10 cellular contexts compared by ENCODE assay signal in genomic region chr7:130989006-130989795, GRCh38.
DNase-seq lines count a peak whose midpoint lies in the region; ATAC-seq and TF ChIP-seq lines count a peak whose summit lies in the region.
"Had no signal": no experiment of that assay in that cellular context is flagged by ENCODE, and none has a peak within 500 bp of the region (broad histone marks: within the 10 kb centered on the region; RNA-seq: fewer than 3 reads in every experiment).

No MANE protein-coding gene starts in this region.

- H3K9me3 ChIP-seq in mammary epithelial cell (replicated peaks; ENCODE audit: insufficient read depth, low read length) (no peaks in the 10 kb centered on the region), PC-3 (ENCODE audit: low read length) (no peaks in the 10 kb centered on the region)

- 95% methylated on average over 2 of the region's 2 CpGs for WGBS in mammary epithelial cell (ENCODE audit: low coverage, missing lambda C conversion rate)

- CTCF ChIA-PET in MCF 10A (lab: Yijun Ruan, JAX) = interaction anchor here (0.5 to 3.7 kb wide), 17 partner anchors 7 to 158 kb away, joined by 3 to 23 read pairs (median 3); no protein-coding TSS in a partner anchor
- CTCF ChIA-PET in mammary epithelial cell (lab: Charles Lee; ENCODE audit: low non-redundant PET) = no interaction called here
- CTCF ChIA-PET in PC-3 (lab: Charles Lee) = no interaction called here
- CTCF ChIA-PET in RWPE1 (lab: Yijun Ruan, JAX) = interaction anchor here (0.6 kb wide), 1 partner anchor 307 kb away, joined by 4 read pairs; no protein-coding TSS in a partner anchor

- H3K4me2 ChIP-seq in mammary epithelial cell (ENCODE audit: insufficient read depth, low read depth, low read length) (no peak overlapping the region), PC-3 (ENCODE audit: low read length) (no peak overlapping the region)

- H3K27ac ChIP-seq in mammary epithelial cell (ENCODE audit: insufficient read depth, low read depth, low read length) = no peak overlapping the region
- H3K27ac ChIP-seq in PC-3 (ENCODE audit: low read length) = no peak overlapping the region
- H3K27ac ChIP-seq in RWPE1 = no peak overlapping the region

- no peaks in the 10 kb centered on the region for H3F3A ChIP-seq in PC-3 (ENCODE audit: low read length, unreplicated experiment)

- DNase-seq in MCF 10A (ENCODE audit: unreplicated experiment) (no peak), mammary epithelial cell (no peak), type B pancreatic cell (ENCODE audit: extremely low spot score, unreplicated experiment) (no peak), PC-3 (no peak), RWPE1 (ENCODE audit: low spot score) (no peak), NCI-H524 treated with DMSO at 0.1 percent for 48 hours (lab: John Stamatoyannopoulos, UW) (no peak)
- no peak for DNase-seq in naive thymus-derived CD8-positive, alpha-beta T cell
- DNase-seq: right cardiac atrium had no signal

- no peak overlapping the region for H3K4me3 ChIP-seq in mammary epithelial cell (replicated peaks in 1 of 3; ENCODE audit: insufficient read depth in 1 of 3, low read depth in 2 of 3, low read length in 3 of 3)
- no peak overlapping the region for H3K4me3 ChIP-seq in PC-3 (ENCODE audit: low read length)
- H3K4me3 ChIP-seq: lung had no signal

- H3K27ac Mint-ChIP-seq in MCF 10A (ENCODE audit: low read depth, unreplicated experiment) (peak overlapping the region; percentile 76), brain (peak overlapping the region in 3 of 5 experiments; percentile 2 to 62 (median 5)), type B pancreatic cell (peak overlapping the region; percentile 3)
- peak overlapping the region in 8 of 10 donors; percentile 84 to 96 (median 90) for H3K27ac Mint-ChIP-seq in naive thymus-derived CD8-positive, alpha-beta T cell

- H3K9ac ChIP-seq in mammary epithelial cell (ENCODE audit: insufficient read depth, low read length) = no peak overlapping the region
- no peak overlapping the region for H3K9ac ChIP-seq in PC-3 (ENCODE audit: low read length)

- no peaks in the 10 kb centered on the region for H3K27me3 ChIP-seq in mammary epithelial cell (ENCODE audit: insufficient read depth, low read length)
- H3K27me3 ChIP-seq in PC-3 (ENCODE audit: low read length) = no peaks in the 10 kb centered on the region

- in situ Hi-C loops in mammary epithelial cell (cut with MboI; ENCODE audit: low sequenced_read_pairs in 2 of 2) = no loop called here

- peak in 1 of 2 donors; percentile 16 for ATAC-seq in naive thymus-derived CD8-positive, alpha-beta T cell
- ATAC-seq in PC-3 = no peak
- ATAC-seq: right cardiac atrium had no signal

- dilution Hi-C loops in mammary epithelial cell (cut with HindIII; ENCODE audit: low sequenced_read_pairs) = no loop called here

- peaks cover 50% of the 10 kb centered on the region for H3K4me1 Mint-ChIP-seq in MCF 10A (ENCODE audit: insufficient read depth, unreplicated experiment)
- peaks cover 34% of the 10 kb centered on the region for H3K4me1 Mint-ChIP-seq in brain
- peaks cover 47 to 92% (median 83%) of the 10 kb centered on the region in 4 donors for H3K4me1 Mint-ChIP-seq in naive thymus-derived CD8-positive, alpha-beta T cell
- peaks cover 16% of the 10 kb centered on the region for H3K4me1 Mint-ChIP-seq in type B pancreatic cell (ENCODE audit: unreplicated experiment)

- no peaks in the 10 kb centered on the region for H4K20me1 ChIP-seq in mammary epithelial cell (ENCODE audit: insufficient read depth, low read length)
- no peaks in the 10 kb centered on the region for H4K20me1 ChIP-seq in PC-3 (ENCODE audit: low read length)

- BruUV-seq in MCF 10A (replicated peaks; lab: Mats Ljungman, UMichigan) (no TSS peak), mammary epithelial cell (replicated peaks; lab: Mats Ljungman, UMichigan) (no TSS peak), PC-3 (replicated peaks; lab: Mats Ljungman, UMichigan) (no TSS peak)

- no peaks in the 10 kb centered on the region for H3K9me2 ChIP-seq in PC-3 (replicated peaks; ENCODE audit: low read length)

- H3K4me1 ChIP-seq in mammary epithelial cell (ENCODE audit: insufficient read depth, low read length) = peaks cover 29% of the 10 kb centered on the region
- H3K4me1 ChIP-seq in PC-3 (ENCODE audit: insufficient read depth, low read length) = no peaks in the 10 kb centered on the region; the same call in 1 of the 2 replicates

- H3K36me3 ChIP-seq in mammary epithelial cell (ENCODE audit: insufficient read depth, low read length) = no peaks in the 10 kb centered on the region
- H3K36me3 ChIP-seq in PC-3 (ENCODE audit: low read depth, low read length) = no peaks in the 10 kb centered on the region

- H3K36me3 Mint-ChIP-seq in MCF 10A (ENCODE audit: insufficient read depth, unreplicated experiment) (peaks cover 51% of the 10 kb centered on the region), brain (no peaks in the 10 kb centered on the region), type B pancreatic cell (no peaks in the 10 kb centered on the region)
- H3K36me3 Mint-ChIP-seq in naive thymus-derived CD8-positive, alpha-beta T cell = peaks cover 0 to 43% (median 2%) of the 10 kb centered on the region in 3 donors

- POLR2A ChIA-PET in MCF 10A (lab: Yijun Ruan, JAX) (interaction anchor here (0.8 to 1.5 kb wide), 8 partner anchors 8 to 87 kb away, joined by 3 to 5 read pairs (median 4); no protein-coding TSS in a partner anchor), PC-3 (lab: Charles Lee; ENCODE audit: unreplicated experiment) (interaction anchor here (0.7 kb wide), 2 partner anchors 183 to 359 kb away, joined by 4 to 7 read pairs; no protein-coding TSS in a partner anchor), RWPE1 (lab: Yijun Ruan, JAX; ENCODE audit: low non-redundant PET) (no interaction called here)
- POLR2A ChIA-PET in naive thymus-derived CD8-positive, alpha-beta T cell (lab: Charles Lee) = no interaction called here

- H2AFZ ChIP-seq in mammary epithelial cell (ENCODE audit: low read depth, low read length) (no peak overlapping the region), PC-3 (ENCODE audit: low read length) (no peak overlapping the region)

- TF ChIP-seq CTCF in MCF 10A (IDR thresholded peaks at IDR 0.05; ENCODE audit: unreplicated experiment) (no peak), mammary epithelial cell (conservative IDR thresholded peaks at IDR 0.05 in 1 of 2, IDR thresholded peaks at IDR 0.05 in 1 of 2; ENCODE audit: extremely low read depth in 1 of 2, insufficient read depth in 1 of 2, low read depth in 1 of 2, low read length in 2 of 2) (no peak), brain (conservative IDR thresholded peaks at IDR 0.05) (no peak), type B pancreatic cell (conservative IDR thresholded peaks at IDR 0.05) (no peak), PC-3 (conservative IDR thresholded peaks at IDR 0.05; ENCODE audit: low read depth, low read length) (no peak), RWPE1 (conservative IDR thresholded peaks at IDR 0.05; ENCODE audit: low read depth) (no peak)

- peaks cover 50% of the 10 kb centered on the region for H3K79me2 ChIP-seq in mammary epithelial cell (ENCODE audit: insufficient read depth, low read length)
- H3K79me2 ChIP-seq in PC-3 (ENCODE audit: low read length) = peaks cover 4% of the 10 kb centered on the region; the same call in 1 of the 2 replicates

- H3K4me3 Mint-ChIP-seq in MCF 10A (ENCODE audit: unreplicated experiment) = no peak overlapping the region
- no peak overlapping the region for H3K4me3 Mint-ChIP-seq in brain
- H3K4me3 Mint-ChIP-seq in naive thymus-derived CD8-positive, alpha-beta T cell = peak overlapping the region in 9 of 10 donors; percentile 23 to 67 (median 32)
- H3K4me3 Mint-ChIP-seq in type B pancreatic cell = no peak overlapping the region

- intact Hi-C loops in MCF 10A (cut with micrococcal nuclease) (no loop called here), mammary epithelial cell (cut with micrococcal nuclease) (no loop called here), PC-3 (cut with micrococcal nuclease) (no loop called here)

- H3K9me3 Mint-ChIP-seq in MCF 10A (ENCODE audit: unreplicated experiment) (no peaks in the 10 kb centered on the region), brain (no peaks in the 10 kb centered on the region), type B pancreatic cell (no peaks in the 10 kb centered on the region)
- H3K9me3 Mint-ChIP-seq in naive thymus-derived CD8-positive, alpha-beta T cell = no peaks in the 10 kb centered on the region

- no peaks in the 10 kb centered on the region for H3K27me3 Mint-ChIP-seq in MCF 10A (ENCODE audit: insufficient read depth, unreplicated experiment)
- no peaks in the 10 kb centered on the region for H3K27me3 Mint-ChIP-seq in brain
- H3K27me3 Mint-ChIP-seq in naive thymus-derived CD8-positive, alpha-beta T cell = no peaks in the 10 kb centered on the region
- H3K27me3 Mint-ChIP-seq in type B pancreatic cell = peaks cover 14% of the 10 kb centered on the region

Comparison
In these comparisons a context has a peak if more than half of its experiments do, and no peak if none do; other contexts are left out.
1. CTCF ChIA-PET loops: an anchor here in MCF 10A (0.5 to 3.7 kb wide) and RWPE1 (0.6 kb wide); none called in mammary epithelial cell and PC-3.
2. H3K27ac Mint-ChIP-seq: peak in every context shown above with its lines; median percentile 90 in naive thymus-derived CD8-positive, alpha-beta T cell; 76 in MCF 10A; 5 in brain; 3 in type B pancreatic cell.
3. H3K4me3 Mint-ChIP-seq: peak in naive thymus-derived CD8-positive, alpha-beta T cell (9 of 10); none in MCF 10A (single experiment), brain (0 of 5) and type B pancreatic cell (single experiment).
4. POLR2A ChIA-PET loops: an anchor here in MCF 10A (0.8 to 1.5 kb wide) and PC-3 (0.7 kb wide); none called in naive thymus-derived CD8-positive, alpha-beta T cell and RWPE1.